ENCODE assay signal across 8 cellular contexts in genomic region chr11:74311352-74311926, GRCh38. TPM values are rescaled to one million over a fixed set of nuclear protein-coding genes. Genes with fewer than 3 reads are reported as not detected.
DNase-seq lines count a peak whose midpoint lies in the region; ATAC-seq and TF ChIP-seq lines count a peak whose summit lies in the region.

Gene P4HA3, minus strand, starts transcription at chr11:74311640. Its CDS starts 29 bp downstream, at chr11:74311611.

- H3K18ac ChIP-seq in mesenchymal stem cell (ENCODE audit: low read depth in 1 of 2, low read length in 2 of 2) = peak within 1 kb of the TSS; percentile 34 to 37

- H2AK5ac ChIP-seq in mesenchymal stem cell (ENCODE audit: low read length, severe bottlenecking) = no peak within 1 kb of the TSS

- H3K4ac ChIP-seq in mesenchymal stem cell (ENCODE audit: low read depth in 1 of 2, low read length in 2 of 2) = peak within 1 kb of the TSS in 1 of 2 experiments; percentile 48

- H2BK15ac ChIP-seq in mesenchymal stem cell (ENCODE audit: low read depth, poor library complexity, severe bottlenecking) = peak within 1 kb of the TSS; percentile 64

- no peak within 1 kb of the TSS for H2BK120ac ChIP-seq in mesenchymal stem cell (ENCODE audit: low read depth, low read length)

- H3K27ac Mint-ChIP-seq in CD14-positive monocyte = peak within 1 kb of the TSS in 6 of 7 donors; percentile 18 to 77 (median 74)
- no peak within 1 kb of the TSS for H3K27ac Mint-ChIP-seq in activated CD4-positive, alpha-beta T cell treated with anti-CD3 and anti-CD28 coated beads, Interleukin-2, amount 10 ng/mL, durations not matched to agents 24 days and 14 days

- peaks cover 19% of the 10 kb centered on the region for H3K4me1 Mint-ChIP-seq in CD14-positive monocyte
- H3K4me1 Mint-ChIP-seq in activated CD4-positive, alpha-beta T cell treated with anti-CD3 and anti-CD28 coated beads, Interleukin-2, amount 10 ng/mL, durations not matched to agents 24 days and 14 days = peaks cover 3% of the 10 kb centered on the region

- H3K9me3 Mint-ChIP-seq in CD14-positive monocyte = peaks cover 0 to 12% (median 2%) of the 10 kb centered on the region in 7 donors
- peaks cover under 1% of the 10 kb centered on the region for H3K9me3 Mint-ChIP-seq in activated CD4-positive, alpha-beta T cell treated with anti-CD3 and anti-CD28 coated beads, Interleukin-2, amount 10 ng/mL, durations not matched to agents 24 days and 14 days

- peak within 1 kb of the TSS in 1 of 2 experiments; percentile 2 for H3K23ac ChIP-seq in mesenchymal stem cell (ENCODE audit: low read length in 2 of 2)

- ATAC-seq in HG03025 (IDR thresholded peaks at IDR 0.05; ENCODE audit: low FRiP score, unreplicated experiment) = no peak

- peaks cover 10% of the 10 kb centered on the region for H3K4me1 ChIP-seq in mesenchymal stem cell (ENCODE audit: control insufficient read depth, insufficient read depth, low read depth, low read length)

- H2BK5ac ChIP-seq in mesenchymal stem cell (ENCODE audit: low read depth, low read length, poor library complexity, severe bottlenecking) = no peak within 1 kb of the TSS

- peak within 1 kb of the TSS; percentile 63 for H3K9ac ChIP-seq in mesenchymal stem cell (ENCODE audit: low read length)

- H2AFZ ChIP-seq in mesenchymal stem cell (ENCODE audit: low read depth, low read length) = peak within 1 kb of the TSS; percentile 84

- no peaks in the 10 kb centered on the region for H3K36me3 ChIP-seq in mesenchymal stem cell (ENCODE audit: control insufficient read depth in 1 of 2, insufficient read depth in 2 of 2, low read depth in 1 of 2, low read length in 2 of 2)

- H3K4me2 ChIP-seq in mesenchymal stem cell (ENCODE audit: low read length, poor library complexity, severe bottlenecking) = peak within 1 kb of the TSS; percentile 86

- H4K91ac ChIP-seq in mesenchymal stem cell (ENCODE audit: low read length) = no peak within 1 kb of the TSS

- WGBS in mesenchymal stem cell = 4% methylated on average over 62 of the region's 62 CpGs

- H4K8ac ChIP-seq in mesenchymal stem cell (ENCODE audit: low read length) = peak within 1 kb of the TSS; percentile 74

- DNase-seq in CD14-positive monocyte (ENCODE audit: low spot score) = peak; percentile 75
- peak; percentile 41 for DNase-seq in LoVo (ENCODE audit: low spot score)
- peak; percentile 82 for DNase-seq in activated CD4-positive, alpha-beta T cell treated with anti-CD3 and anti-CD28 coated beads, Interleukin-2, amount 10 ng/mL, durations not matched to agents 24 days and 14 days
- peak; percentile 6 for DNase-seq in effector CD4-positive, alpha-beta T cell
- peak; percentile 40 for DNase-seq in mesenchymal stem cell
- DNase-seq in stimulated activated CD8-positive, alpha-beta memory T cell treated with anti-CD3 and anti-CD28 coated beads, Interleukin-15, amount 100 ng/mL, for 48 hours (ENCODE audit: low read depth in 2 of 2) = peak; percentile 27 to 37
- no peak for DNase-seq in NCI-H226

- no peak within 1 kb of the TSS for H3K27ac ChIP-seq in mesenchymal stem cell (ENCODE audit: low read length, poor library complexity, severe bottlenecking)

- H3K79me1 ChIP-seq in mesenchymal stem cell (replicated peaks; ENCODE audit: low read length, poor library complexity, severe bottlenecking) = no peaks in the 10 kb centered on the region

- peak within 1 kb of the TSS; percentile 65 to 81 for H3K4me3 Mint-ChIP-seq in CD14-positive monocyte
- peak within 1 kb of the TSS; percentile 76 for H3K4me3 Mint-ChIP-seq in activated CD4-positive, alpha-beta T cell treated with anti-CD3 and anti-CD28 coated beads, Interleukin-2, amount 10 ng/mL, durations not matched to agents 24 days and 14 days

- peaks cover 13 to 21% (median 15%) of the 10 kb centered on the region in 3 donors for H3K27me3 Mint-ChIP-seq in CD14-positive monocyte (ENCODE audit: low read depth in 3 of 3)
- H3K27me3 Mint-ChIP-seq in activated CD4-positive, alpha-beta T cell treated with anti-CD3 and anti-CD28 coated beads, Interleukin-2, amount 10 ng/mL, durations not matched to agents 24 days and 14 days = peaks cover 40% of the 10 kb centered on the region

- H2BK12ac ChIP-seq in mesenchymal stem cell (ENCODE audit: low read length in 2 of 2) = peak within 1 kb of the TSS in 1 of 2 experiments; percentile 29

- peaks cover 3% of the 10 kb centered on the region for H3K9me3 ChIP-seq in mesenchymal stem cell (ENCODE audit: control insufficient read depth, low read length)

- no peaks in the 10 kb centered on the region for H3K36me3 Mint-ChIP-seq in CD14-positive monocyte
- no peaks in the 10 kb centered on the region for H3K36me3 Mint-ChIP-seq in activated CD4-positive, alpha-beta T cell treated with anti-CD3 and anti-CD28 coated beads, Interleukin-2, amount 10 ng/mL, durations not matched to agents 24 days and 14 days (ENCODE audit: low read depth)

- H3K14ac ChIP-seq in mesenchymal stem cell (ENCODE audit: low read length in 2 of 2) = peak within 1 kb of the TSS in 1 of 2 experiments; percentile 46

- H3K4me3 ChIP-seq in mesenchymal stem cell (ENCODE audit: insufficient read depth in 1 of 2, low read depth in 1 of 2, low read length in 2 of 2) = peak within 1 kb of the TSS; percentile 63 to 74

- peak; percentile 18 for TF ChIP-seq CTCF in CD14-positive monocyte (IDR thresholded peaks at IDR 0.05)

- peaks cover 2 to 5% of the 10 kb centered on the region in 2 experiments for H3K27me3 ChIP-seq in mesenchymal stem cell (ENCODE audit: control insufficient read depth in 1 of 2, insufficient read depth in 1 of 2, low read length in 2 of 2)

- intact Hi-C loops in CD14-positive monocyte (cut with micrococcal nuclease) = no loop called here
- intact Hi-C loops in activated CD4-positive, alpha-beta T cell treated with anti-CD3 and anti-CD28 coated beads, Interleukin-2, amount 10 ng/mL, durations not matched to agents 24 days and 14 days (cut with micrococcal nuclease) = no loop called here

RNA-seq across cellular contexts. Expression of gene P4HA3, which starts in this region (rescaled TPM):
- polyA plus RNA-seq in CD14-positive monocyte = not detected
- total RNA-seq in activated CD4-positive, alpha-beta T cell treated with anti-CD3 and anti-CD28 coated beads, Interleukin-2, amount 10 ng/mL, durations not matched to agents 24 days and 14 days = not detected in 2 replicates
- 1.9 TPM for polyA plus RNA-seq in mesenchymal stem cell (2013, experiment 1 of 2)
- 2.2 TPM for polyA plus RNA-seq in mesenchymal stem cell (2013, experiment 2 of 2)

Comparison
In these comparisons a context has a peak if more than half of its experiments do, and no peak if none do; other contexts are left out.
1. Peak in DNase-seq in CD14-positive monocyte; RNA of the gene not detected or under 1 TPM.
2. Peak in DNase-seq in activated CD4-positive, alpha-beta T cell treated with anti-CD3 and anti-CD28 coated beads, Interleukin-2, amount 10 ng/mL, durations not matched to agents 24 days and 14 days; RNA of the gene not detected or under 1 TPM.